Comparison of ENCODE assay signal across 7 cellular contexts in genomic region chr9:127545196-127546124, GRCh38.
DNase-seq lines count a peak whose midpoint lies in the region; ATAC-seq and TF ChIP-seq lines count a peak whose summit lies in the region.

No MANE protein-coding gene starts in this region.

- no peak for TF ChIP-seq POLR2A in esophagus muscularis mucosa (IDR thresholded peaks at IDR 0.05; ENCODE audit: low read depth)

- ATAC-seq in GM21786 (IDR thresholded peaks at IDR 0.05; ENCODE audit: unreplicated experiment) (peak; percentile 55), omental fat pad (ENCODE audit: low FRiP score) (peak; percentile 35)

- 71% methylated on average over 13 of the region's 25 CpGs for WGBS in esophagus muscularis mucosa

- no peak overlapping the region for H3K27ac Mint-ChIP-seq in activated CD4-positive, alpha-beta T cell treated with anti-CD3 and anti-CD28 coated beads, Interleukin-2, amount 10 ng/mL, durations not matched to agents 24 days and 14 days
- no peak overlapping the region for H3K27ac Mint-ChIP-seq in activated naive CD8-positive, alpha-beta T cell treated with anti-CD3 and anti-CD28 coated beads for 36 hours

- H3K27me3 ChIP-seq in NT2/D1 (ENCODE audit: insufficient read depth, insufficient read length) (no peaks in the 10 kb centered on the region), esophagus muscularis mucosa (no peaks in the 10 kb centered on the region)

- TF ChIP-seq CTCF in esophagus muscularis mucosa (IDR thresholded peaks at IDR 0.05) (no peak), omental fat pad (IDR thresholded peaks at IDR 0.05) (no peak)

- H3K36me3 ChIP-seq in NT2/D1 (ENCODE audit: insufficient read depth, insufficient read length, low read length) (peaks cover 57% of the 10 kb centered on the region), esophagus muscularis mucosa (peaks cover 0 to 5% (median 2%) of the 10 kb centered on the region in 4 donors)

- no peak overlapping the region for H3K4me3 Mint-ChIP-seq in activated CD4-positive, alpha-beta T cell treated with anti-CD3 and anti-CD28 coated beads, Interleukin-2, amount 10 ng/mL, durations not matched to agents 24 days and 14 days
- H3K4me3 Mint-ChIP-seq in activated naive CD8-positive, alpha-beta T cell treated with anti-CD3 and anti-CD28 coated beads for 36 hours: no peak overlapping the region

- H3K27me3 Mint-ChIP-seq in activated CD4-positive, alpha-beta T cell treated with anti-CD3 and anti-CD28 coated beads, Interleukin-2, amount 10 ng/mL, durations not matched to agents 24 days and 14 days: no peaks in the 10 kb centered on the region
- H3K27me3 Mint-ChIP-seq in activated naive CD8-positive, alpha-beta T cell treated with anti-CD3 and anti-CD28 coated beads for 36 hours: no peaks in the 10 kb centered on the region

- H3K4me1 ChIP-seq in NT2/D1 (ENCODE audit: insufficient read depth, insufficient read length) (peaks cover 21% of the 10 kb centered on the region), esophagus muscularis mucosa (peaks cover 52 to 89% (median 86%) of the 10 kb centered on the region in 4 donors)

- peak overlapping the region; percentile 63 to 77 (median 66) for H3K27ac ChIP-seq in esophagus muscularis mucosa (replicated peaks in 1 of 4)

- peak overlapping the region; percentile 43 for H3K9ac ChIP-seq in NT2/D1 (ENCODE audit: insufficient read length, low read depth)

- H3K9me3 ChIP-seq in NT2/D1 (ENCODE audit: insufficient read depth, low read length): no peaks in the 10 kb centered on the region
- no peaks in the 10 kb centered on the region for H3K9me3 ChIP-seq in esophagus muscularis mucosa

- H3K4me3 ChIP-seq in NT2/D1 (ENCODE audit: insufficient read length, low read depth): no peak overlapping the region
- peak overlapping the region in 1 of 4 donors; percentile 3 for H3K4me3 ChIP-seq in esophagus muscularis mucosa

- intact Hi-C loops in esophagus muscularis mucosa (cut with DNase I): no loop called here
- intact Hi-C loops in activated CD4-positive, alpha-beta T cell treated with anti-CD3 and anti-CD28 coated beads, Interleukin-2, amount 10 ng/mL, durations not matched to agents 24 days and 14 days (cut with micrococcal nuclease): no loop called here

- no peak for DNase-seq in NT2/D1 (ENCODE audit: low read depth, low spot score)
- DNase-seq in esophagus muscularis mucosa (ENCODE audit: extremely low spot score): no peak
- no peak for DNase-seq in omental fat pad (ENCODE audit: low spot score)
- DNase-seq in activated CD4-positive, alpha-beta T cell treated with anti-CD3 and anti-CD28 coated beads, Interleukin-2, amount 10 ng/mL, durations not matched to agents 24 days and 14 days: no peak
- no peak for DNase-seq in activated CD8-positive, alpha-beta memory T cell treated with anti-CD3 and anti-CD28 coated beads, Interleukin-2, amount 50 U/mL, for 48 hours
- DNase-seq in activated naive CD8-positive, alpha-beta T cell treated with anti-CD3 and anti-CD28 coated beads for 36 hours: no peak

- no peaks in the 10 kb centered on the region for H3K9me3 Mint-ChIP-seq in activated CD4-positive, alpha-beta T cell treated with anti-CD3 and anti-CD28 coated beads, Interleukin-2, amount 10 ng/mL, durations not matched to agents 24 days and 14 days
- H3K9me3 Mint-ChIP-seq in activated naive CD8-positive, alpha-beta T cell treated with anti-CD3 and anti-CD28 coated beads for 36 hours: no peaks in the 10 kb centered on the region

- H3K36me3 Mint-ChIP-seq in activated CD4-positive, alpha-beta T cell treated with anti-CD3 and anti-CD28 coated beads, Interleukin-2, amount 10 ng/mL, durations not matched to agents 24 days and 14 days (ENCODE audit: low read depth): peaks cover 10% of the 10 kb centered on the region
- H3K36me3 Mint-ChIP-seq in activated naive CD8-positive, alpha-beta T cell treated with anti-CD3 and anti-CD28 coated beads for 36 hours: no peaks in the 10 kb centered on the region

- TF ChIP-seq EP300 in esophagus muscularis mucosa (IDR thresholded peaks at IDR 0.05): no peak

- peaks cover 21% of the 10 kb centered on the region for H3K4me1 Mint-ChIP-seq in activated CD4-positive, alpha-beta T cell treated with anti-CD3 and anti-CD28 coated beads, Interleukin-2, amount 10 ng/mL, durations not matched to agents 24 days and 14 days
- peaks cover 11% of the 10 kb centered on the region for H3K4me1 Mint-ChIP-seq in activated naive CD8-positive, alpha-beta T cell treated with anti-CD3 and anti-CD28 coated beads for 36 hours
